ENCODE assay signal across 1 cellular context in the genomic region with DNA sequence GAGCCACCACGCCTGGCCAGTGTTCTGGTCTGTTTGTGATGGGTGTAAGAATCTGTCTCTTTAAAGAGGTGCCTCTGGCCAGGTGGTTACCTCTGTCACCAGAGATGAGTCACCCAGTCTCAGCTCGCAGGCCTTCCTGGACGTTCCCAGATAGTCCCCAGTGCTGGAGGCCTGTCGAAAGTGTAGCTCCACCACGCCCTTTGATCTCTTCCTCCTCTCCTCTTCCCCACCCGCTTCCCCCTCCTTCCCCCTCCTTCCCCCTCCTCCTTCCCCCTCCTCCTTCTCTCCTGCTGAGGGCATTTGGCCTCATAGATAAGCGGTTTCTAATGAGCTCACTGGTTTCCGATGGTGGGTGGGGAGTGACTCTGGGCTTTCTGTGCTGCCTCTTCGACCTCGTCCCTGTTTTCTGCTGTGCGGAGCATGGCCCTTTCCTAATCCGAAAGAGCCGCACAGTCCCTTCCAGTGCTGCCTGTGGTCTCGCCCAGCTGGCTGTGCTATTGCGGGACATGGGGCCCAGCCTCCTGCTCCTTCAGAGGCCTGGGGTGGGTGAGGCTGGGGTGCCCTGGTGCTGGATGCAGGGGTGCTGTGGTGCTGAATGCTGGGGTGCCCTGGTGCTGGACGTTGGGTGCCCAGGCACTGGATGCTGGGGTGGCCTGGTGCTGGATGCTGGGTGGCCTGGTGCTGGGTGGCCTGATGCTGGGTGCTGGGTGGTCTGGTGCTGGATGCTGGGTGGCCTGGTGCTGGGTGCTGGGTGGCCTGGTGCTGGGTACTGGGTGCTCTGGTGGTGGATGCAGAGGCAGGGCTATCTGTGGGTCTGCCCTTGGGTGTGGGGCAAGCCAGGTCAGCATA.
A peak's percentile ranks its signal among the peaks of the same experiment; 100 is the strongest.
TF ChIP-seq lines count a peak whose summit lies in the region.

No MANE protein-coding gene starts in this region.

TF ChIP-seq in GM12878, 131 proteins besides CTCF, POLR2A, EP300 and RAD21:
- TF ChIP-seq TCF3 (IDR thresholded peaks at IDR 0.05; ENCODE audit: borderline replicate concordance, insufficient read depth, low read depth, low read length) (no peak), POLR2AphosphoS2 (IDR thresholded peaks at IDR 0.05; ENCODE audit: low read depth, low read length) (no peak), TCF7 (IDR thresholded peaks at IDR 0.05; ENCODE audit: borderline replicate concordance) (no peak), TCF12 (IDR thresholded peaks at IDR 0.05; ENCODE audit: low read depth, low read length) (0 out of 2 replicates have a peak, but pooled peaks have one; percentile 15), EED (IDR thresholded peaks at IDR 0.05; ENCODE audit: low read depth) (peak; percentile 51; the same call in 1 of the 2 replicates), KLF5 (IDR thresholded peaks at IDR 0.05; ENCODE audit: partially characterized antibody) (peak; percentile 51), SREBF2 (IDR thresholded peaks at IDR 0.05; ENCODE audit: low read length) (no peak), STAT3 (IDR thresholded peaks at IDR 0.05; ENCODE audit: low read depth, low read length) (no peak), CREM (IDR thresholded peaks at IDR 0.05; ENCODE audit: low read depth) (no peak; the same call in 1 of the 2 replicates), RUNX3 (IDR thresholded peaks at IDR 0.05; ENCODE audit: low read length) (peak; percentile 43; the same call in 1 of the 2 replicates)
